Comparison of ENCODE assay signal across 2 cellular contexts in genomic region chr15:100926258-100926657, GRCh38.
TF ChIP-seq lines count a peak whose summit lies in the region.

No MANE protein-coding gene starts in this region.

TF ChIP-seq in SK-N-SH, 30 proteins besides CTCF, POLR2A, EP300 and RAD21 (continued from another document):
- TF ChIP-seq RXRA (IDR thresholded peaks at IDR 0.05; ENCODE audit: borderline replicate concordance, low read depth) (no peak), FOSL2 (IDR thresholded peaks at IDR 0.05; ENCODE audit: borderline replicate concordance, low read depth) (no peak), IRF3 (IDR thresholded peaks at IDR 0.05; ENCODE audit: low read depth, low read length) (no peak), RFX5 (IDR thresholded peaks at IDR 0.05; ENCODE audit: low read length) (no peak)

TF ChIP-seq in SK-N-SH treated with all-trans-retinoic acid at 6 μM for 48 hours, 23 proteins besides CTCF, POLR2A, EP300 and RAD21 (continued from another document):
- TF ChIP-seq CSRNP3 (CRISPR knock-in tag; IDR thresholded peaks at IDR 0.05): no peak
- no peak for TF ChIP-seq CREB5 (CRISPR knock-in tag; IDR thresholded peaks at IDR 0.05; ENCODE audit: low read depth)
- TF ChIP-seq ZNF565 (CRISPR knock-in tag; conservative IDR thresholded peaks at IDR 0.05; ENCODE audit: low read depth): no peak
- TF ChIP-seq BACH2 (CRISPR knock-in tag; IDR thresholded peaks at IDR 0.05; ENCODE audit: borderline replicate concordance): no peak
- no peak for TF ChIP-seq ZFP30 (CRISPR knock-in tag; IDR thresholded peaks at IDR 0.05)
- no peak for TF ChIP-seq ZC3H10 (CRISPR knock-in tag; IDR thresholded peaks at IDR 0.05)
- no peak for TF ChIP-seq TOX (CRISPR knock-in tag; IDR thresholded peaks at IDR 0.05; ENCODE audit: borderline replicate concordance)
- TF ChIP-seq RARB (CRISPR knock-in tag; IDR thresholded peaks at IDR 0.05): no peak
- no peak for TF ChIP-seq ESRRG (CRISPR knock-in tag; IDR thresholded peaks at IDR 0.05)
- TF ChIP-seq GLIS3 (CRISPR knock-in tag; IDR thresholded peaks at IDR 0.05): no peak
- no peak for TF ChIP-seq ZNF8 (CRISPR knock-in tag; IDR thresholded peaks at IDR 0.05)
- TF ChIP-seq CSDC2 (CRISPR knock-in tag; IDR thresholded peaks at IDR 0.05): no peak
- no peak for TF ChIP-seq OSR1 (CRISPR knock-in tag; IDR thresholded peaks at IDR 0.05)
